In genomic region chr12:91778938-91779400, GRCh38 we compare ENCODE assay signal across 9 cellular contexts.
A peak's percentile ranks its signal among the peaks of the same experiment; 100 is the strongest.
DNase-seq lines count a peak whose midpoint lies in the region; ATAC-seq and TF ChIP-seq lines count a peak whose summit lies in the region.
"Had no signal": no experiment of that assay in that cellular context is flagged by ENCODE, and none has a peak within 500 bp of the region (broad histone marks: within the 10 kb centered on the region; RNA-seq: fewer than 3 reads in every experiment).

No MANE protein-coding gene starts in this region.

- H3K27me3 Mint-ChIP-seq in T-helper 2 cell treated with Interferon-gamma antibody and Interleukin-4, amounts not matched to agents 5 μg/mL and 100 μg/mL, for 36 hours (ENCODE audit: low read depth) = peaks cover 3% of the 10 kb centered on the region

- TF ChIP-seq POLR2A in breast epithelium (IDR thresholded peaks at IDR 0.05) = no peak

- no peak for TF ChIP-seq CTCF in AG04449 (IDR thresholded peaks at IDR 0.05; ENCODE audit: insufficient read depth, low read length, missing control alignments)
- TF ChIP-seq CTCF in breast epithelium (IDR thresholded peaks at IDR 0.05) = no peak
- no peak for TF ChIP-seq CTCF in thoracic aorta (IDR thresholded peaks at IDR 0.05)

- POLR2A ChIA-PET in AG04449 (lab: Yijun Ruan, JAX) = interaction anchor here (2.0 kb wide), 1 partner anchor 366 kb away, joined by 20 read pairs; the partner anchor contains the start of gene BTG1

- intact Hi-C loops in breast epithelium (cut with DNase I; ENCODE audit: low total_unique reads) = no loop called here

- peak overlapping the region; percentile 13 to 37 for H3K27ac ChIP-seq in breast epithelium
- H3K27ac ChIP-seq in thoracic aorta = no peak overlapping the region

- H3K4me1 Mint-ChIP-seq in T-helper 2 cell treated with Interferon-gamma antibody and Interleukin-4, amounts not matched to agents 5 μg/mL and 100 μg/mL, for 36 hours (ENCODE audit: low read depth) = peaks cover 26% of the 10 kb centered on the region

- H3K4me3 ChIP-seq in AG04449 (ENCODE audit: low read depth, low read length) (no peak overlapping the region), breast epithelium (no peak overlapping the region), thoracic aorta (peak overlapping the region; percentile 22)
- H3K4me3 ChIP-seq: ovary had no signal

- DNase-seq in AG04449 (ENCODE audit: low read depth, low spot score) (peak; percentile 51), GM19240 (ENCODE audit: insufficient read length, low spot score) (peak; percentile 23), breast epithelium (ENCODE audit: low spot score in 2 of 2) (no peak), mucosa of gallbladder (ENCODE audit: low spot score) (peak; percentile 46), thoracic aorta (ENCODE audit: low spot score) (peak; percentile 3), NCI-H748 treated with DMSO at 0.1 percent for 48 hours (lab: John Stamatoyannopoulos, UW) (no peak)
- DNase-seq in T-helper 2 cell treated with Interferon-gamma antibody and Interleukin-4, amounts not matched to agents 5 μg/mL and 100 μg/mL, for 36 hours (ENCODE audit: low spot score) = peak; percentile 56

- peak overlapping the region; percentile 85 for H3K27ac Mint-ChIP-seq in T-helper 2 cell treated with Interferon-gamma antibody and Interleukin-4, amounts not matched to agents 5 μg/mL and 100 μg/mL, for 36 hours

- CTCF ChIA-PET in AG04449 (lab: Yijun Ruan, JAX) = interaction anchor here (1.2 to 1.6 kb wide), 2 partner anchors 33 to 365 kb away, joined by 4 to 10 read pairs; no protein-coding TSS in a partner anchor

- no peaks in the 10 kb centered on the region for H3K27me3 ChIP-seq in breast epithelium
- no peaks in the 10 kb centered on the region for H3K27me3 ChIP-seq in thoracic aorta (replicated peaks; ENCODE audit: insufficient read depth)
- H3K27me3 ChIP-seq: ovary had no signal

- no peaks in the 10 kb centered on the region for H3K9me3 ChIP-seq in breast epithelium
- H3K9me3 ChIP-seq in thoracic aorta = no peaks in the 10 kb centered on the region
- H3K9me3 ChIP-seq: ovary had no signal

- H3K9me3 Mint-ChIP-seq in T-helper 2 cell treated with Interferon-gamma antibody and Interleukin-4, amounts not matched to agents 5 μg/mL and 100 μg/mL, for 36 hours = no peaks in the 10 kb centered on the region

- H3K36me3 Mint-ChIP-seq in T-helper 2 cell treated with Interferon-gamma antibody and Interleukin-4, amounts not matched to agents 5 μg/mL and 100 μg/mL, for 36 hours (ENCODE audit: low read depth) = no peaks in the 10 kb centered on the region

- H3K4me1 ChIP-seq in breast epithelium (no peaks in the 10 kb centered on the region), thoracic aorta (ENCODE audit: control insufficient read depth in 1 of 2, low read depth in 2 of 2) (peaks cover 0 to 10% of the 10 kb centered on the region in 2 donors)

- H3K4me3 Mint-ChIP-seq in T-helper 2 cell treated with Interferon-gamma antibody and Interleukin-4, amounts not matched to agents 5 μg/mL and 100 μg/mL, for 36 hours = peak overlapping the region; percentile 81

- H3K36me3 ChIP-seq in breast epithelium (no peaks in the 10 kb centered on the region), thoracic aorta (no peaks in the 10 kb centered on the region)
- H3K36me3 ChIP-seq: ovary had no signal

- peak; percentile 94 for ATAC-seq in HG03280 (IDR thresholded peaks at IDR 0.05; ENCODE audit: unreplicated experiment)
- ATAC-seq in thoracic aorta (ENCODE audit: insufficient number of reproducible peaks, low FRiP score, low read depth) = peak; percentile 62

Comparison
In these comparisons a context has a peak if more than half of its experiments do, and no peak if none do; other contexts are left out.
1. DNase-seq: peak in AG04449 (single experiment), GM19240 (single experiment), T-helper 2 cell treated with Interferon-gamma antibody and Interleukin-4, amounts not matched to agents 5 μg/mL and 100 μg/mL, for 36 hours (single experiment), mucosa of gallbladder (single experiment) and thoracic aorta (single experiment); none in breast epithelium (0 of 2) and NCI-H748 treated with DMSO at 0.1 percent for 48 hours (single experiment).
2. H3K27ac ChIP-seq: peak in breast epithelium (2 of 2); none in thoracic aorta (0 of 2).